Comparison of ENCODE assay signal across 8 cellular contexts in genomic region chr7:99312316-99313203, GRCh38. TPM values are rescaled to one million over a fixed set of nuclear protein-coding genes. Genes with fewer than 3 reads are reported as not detected.
DNase-seq lines count a peak whose midpoint lies in the region; ATAC-seq and TF ChIP-seq lines count a peak whose summit lies in the region.

No MANE protein-coding gene starts in this region.

- peaks cover 8% of the 10 kb centered on the region for H3K4me1 ChIP-seq in mammary epithelial cell (ENCODE audit: insufficient read depth, low read length)

- in situ Hi-C loops in mammary epithelial cell (cut with MboI; ENCODE audit: low sequenced_read_pairs in 2 of 2): loop anchor here in 1 of 2 donors (25.0 kb wide), 1 partner anchor 175 kb away; the partner anchor contains the start of gene SMURF1

- no peak overlapping the region for H3K4me2 ChIP-seq in mammary epithelial cell (ENCODE audit: insufficient read depth, low read depth, low read length)

- dilution Hi-C loops in mammary epithelial cell (cut with HindIII; ENCODE audit: low sequenced_read_pairs): loop anchor here (25.0 kb wide), 1 partner anchor 300 kb away; no protein-coding TSS in a partner anchor

- H3K4me3 ChIP-seq in mammary epithelial cell (replicated peaks in 1 of 3; ENCODE audit: insufficient read depth in 1 of 3, low read depth in 2 of 3, low read length in 3 of 3): no peak overlapping the region

- no peak overlapping the region for H3K9ac ChIP-seq in mammary epithelial cell (ENCODE audit: insufficient read depth, low read length)

- peaks cover 9% of the 10 kb centered on the region for H3K9me3 Mint-ChIP-seq in WTC11

- TF ChIP-seq CTCF in WTC11 (IDR thresholded peaks at IDR 0.05) (peak; percentile 89), mammary epithelial cell (conservative IDR thresholded peaks at IDR 0.05 in 1 of 2, IDR thresholded peaks at IDR 0.05 in 1 of 2; ENCODE audit: extremely low read depth in 1 of 2, insufficient read depth in 1 of 2, low read depth in 1 of 2, low read length in 2 of 2) (peak; percentile 88 to 94)

- H3K9me3 ChIP-seq in mammary epithelial cell (replicated peaks; ENCODE audit: insufficient read depth, low read length): peaks cover 9% of the 10 kb centered on the region

- H3K4me3 Mint-ChIP-seq in WTC11: no peak overlapping the region

- peak overlapping the region; percentile 59 for H2AFZ ChIP-seq in mammary epithelial cell (ENCODE audit: low read depth, low read length)

- H3K27me3 ChIP-seq in mammary epithelial cell (ENCODE audit: insufficient read depth, low read length): no peaks in the 10 kb centered on the region

- H3K36me3 ChIP-seq in mammary epithelial cell (ENCODE audit: insufficient read depth, low read length): no peaks in the 10 kb centered on the region

- no peaks in the 10 kb centered on the region for H3K4me1 Mint-ChIP-seq in WTC11

- H3K36me3 Mint-ChIP-seq in WTC11: peaks cover 3% of the 10 kb centered on the region; the same call in 1 of the 2 replicates

- 34% methylated on average over 15 of the region's 16 CpGs for WGBS in mammary epithelial cell (ENCODE audit: low coverage, missing lambda C conversion rate)

- H3K79me2 ChIP-seq in mammary epithelial cell (ENCODE audit: insufficient read depth, low read length): no peaks in the 10 kb centered on the region

- no peaks in the 10 kb centered on the region for H4K20me1 ChIP-seq in mammary epithelial cell (ENCODE audit: insufficient read depth, low read length)

- DNase-seq in SIG-M5 treated with dmso at 0.1 percent for 504 hours (lab: John Stamatoyannopoulos, UW; ENCODE audit: unreplicated experiment) (peak; percentile 64), SIG-M5 (lab: John Stamatoyannopoulos, UW) (no peak), NCI-H1930 (lab: John Stamatoyannopoulos, UW) (peak; percentile 24 to 64), WTC11 (ENCODE audit: low spot score) (peak; percentile 75), mammary epithelial cell (peak; percentile 46), kidney glomerular epithelial cell (lab: John Stamatoyannopoulos, UW) (peak; percentile 30)
- DNase-seq in stimulated activated CD4-positive, alpha-beta T cell treated with anti-CD3 and anti-CD28 coated beads, Interleukin-2, amount 100 ng/mL, for 4 hours (ENCODE audit: low read depth): peak; percentile 54

- no peak overlapping the region for H3K27ac Mint-ChIP-seq in WTC11

- POLR2A ChIA-PET in WTC11 (lab: Charles Lee): no interaction called here

- CTCF ChIA-PET in WTC11 (lab: Charles Lee): interaction anchor here (0.6 to 3.3 kb wide), 2 partner anchors 97 to 276 kb away, joined by 3 to 14 read pairs; no protein-coding TSS in a partner anchor
- CTCF ChIA-PET in mammary epithelial cell (lab: Charles Lee; ENCODE audit: low non-redundant PET): no interaction called here

- BruUV-seq in mammary epithelial cell (replicated peaks; lab: Mats Ljungman, UMichigan): no TSS peak

- ATAC-seq in WTC11 (peak; percentile 74), HG03097 (IDR thresholded peaks at IDR 0.05; ENCODE audit: low FRiP score, unreplicated experiment) (no peak)

- intact Hi-C loops in mammary epithelial cell (cut with micrococcal nuclease): loop anchor here (1.0 kb wide), 2 partner anchors 38 to 272 kb away; no protein-coding TSS in a partner anchor

- H3K27ac ChIP-seq in mammary epithelial cell (ENCODE audit: insufficient read depth, low read depth, low read length): no peak overlapping the region

- no peaks in the 10 kb centered on the region for H3K27me3 Mint-ChIP-seq in WTC11 (ENCODE audit: low read depth)

TF ChIP-seq in WTC11, 78 proteins besides CTCF, POLR2A, EP300 and RAD21:
- TF ChIP-seq SMAD4 (CRISPR knock-in tag; IDR thresholded peaks at IDR 0.05): no peak
- TF ChIP-seq E2F4 (CRISPR knock-in tag; IDR thresholded peaks at IDR 0.05; ENCODE audit: borderline replicate concordance, low read depth): no peak
- TF ChIP-seq MYBL2 (CRISPR knock-in tag; IDR thresholded peaks at IDR 0.05): no peak

RNA-seq across cellular contexts. Expression of gene ARPC1A, which starts 13.1 kb away (rescaled TPM):
- total RNA-seq in WTC11 (2021) (149 to 160 TPM (median 150 TPM) in 3 replicates), mammary epithelial cell (100 to 1,000 TPM; 177 to 218 TPM)
- 249 TPM for polyA plus RNA-seq in mammary epithelial cell
- polyA minus RNA-seq in mammary epithelial cell: 373 TPM

RNA-seq across cellular contexts. Expression of gene MYH16, which starts 39.9 kb away (rescaled TPM):
- total RNA-seq in WTC11 (2021): not detected in 3 replicates
- total RNA-seq in mammary epithelial cell: 1 to 10 TPM in 1 of 2 donors, under 1 TPM in 1; under 0.01 to 3.4 TPM
- 3.7 TPM for polyA plus RNA-seq in mammary epithelial cell
- not detected for polyA minus RNA-seq in mammary epithelial cell
